In genomic region chr15:58146734-58147133, GRCh38 we compare ENCODE assay signal across 9 cellular contexts. TPM values are rescaled to one million over a fixed set of nuclear protein-coding genes. Genes with fewer than 3 reads are reported as not detected.
DNase-seq lines count a peak whose midpoint lies in the region; ATAC-seq and TF ChIP-seq lines count a peak whose summit lies in the region.
"Had no signal": no experiment of that assay in that cellular context is flagged by ENCODE, and none has a peak within 500 bp of the region (broad histone marks: within the 10 kb centered on the region; RNA-seq: fewer than 3 reads in every experiment).

No MANE protein-coding gene starts in this region.

- intact Hi-C loops in PC-3 (cut with micrococcal nuclease) = no loop called here

- DNase-seq in HCEC 1CT (peak; percentile 25), PC-3 (peak; percentile 60), foreskin fibroblast (peak; percentile 57 to 76), renal cortical epithelial cell (ENCODE audit: low read depth) (peak; percentile 98), NCI-H526 (lab: John Stamatoyannopoulos, UW) (no peak)
- no peak for DNase-seq in activated naive CD4-positive, alpha-beta T cell (lab: John Stamatoyannopoulos, UW)
- no peak for DNase-seq in activated CD8-positive, alpha-beta T cell treated with anti-CD3 and anti-CD28 coated beads, Interleukin-2, amount 10 ng/mL, durations not matched to agents 7 days and 5 days
- DNase-seq: colonic mucosa, HFFc6 had no signal

- no peaks in the 10 kb centered on the region for H3F3A ChIP-seq in PC-3 (ENCODE audit: low read length, unreplicated experiment)

- H4K20me1 ChIP-seq in PC-3 (ENCODE audit: low read length) = no peaks in the 10 kb centered on the region

- H3K4me1 ChIP-seq in PC-3 (ENCODE audit: insufficient read depth, low read length) = peaks cover 12% of the 10 kb centered on the region
- H3K4me1 ChIP-seq: colonic mucosa had no signal

- no peaks in the 10 kb centered on the region for H3K79me2 ChIP-seq in PC-3 (ENCODE audit: low read length)

- no peaks in the 10 kb centered on the region for H3K36me3 Mint-ChIP-seq in activated CD8-positive, alpha-beta T cell treated with anti-CD3 and anti-CD28 coated beads, Interleukin-2, amount 10 ng/mL, durations not matched to agents 7 days and 5 days (ENCODE audit: low read depth)

- no peak overlapping the region for H3K4me3 ChIP-seq in PC-3 (ENCODE audit: low read length)
- H3K4me3 ChIP-seq in foreskin fibroblast (ENCODE audit: low read depth in 1 of 2, low read length in 2 of 2) = no peak overlapping the region
- H3K4me3 ChIP-seq: colonic mucosa had no signal

- H3K9ac ChIP-seq in PC-3 (ENCODE audit: low read length) = no peak overlapping the region; the same call in 1 of the 2 replicates

- H3K27ac Mint-ChIP-seq in activated CD8-positive, alpha-beta T cell treated with anti-CD3 and anti-CD28 coated beads, Interleukin-2, amount 10 ng/mL, durations not matched to agents 7 days and 5 days = no peak overlapping the region
- H3K27ac Mint-ChIP-seq: HFFc6 had no signal

- H3K9me3 ChIP-seq in PC-3 (ENCODE audit: low read length) = no peaks in the 10 kb centered on the region
- H3K9me3 ChIP-seq: colonic mucosa had no signal

- no peak overlapping the region for H3K4me3 Mint-ChIP-seq in activated CD8-positive, alpha-beta T cell treated with anti-CD3 and anti-CD28 coated beads, Interleukin-2, amount 10 ng/mL, durations not matched to agents 7 days and 5 days
- H3K4me3 Mint-ChIP-seq: HFFc6 had no signal

- peak overlapping the region; percentile 28 for H3K27ac ChIP-seq in PC-3 (ENCODE audit: low read length)
- H3K27ac ChIP-seq: colonic mucosa had no signal

- BruUV-seq in PC-3 (replicated peaks; lab: Mats Ljungman, UMichigan) = no TSS peak

- TF ChIP-seq CTCF in PC-3 (conservative IDR thresholded peaks at IDR 0.05; ENCODE audit: low read depth, low read length) = no peak
- no peak for TF ChIP-seq CTCF in foreskin fibroblast (IDR thresholded peaks at IDR 0.05; ENCODE audit: low read depth, low read length)

- POLR2A ChIA-PET in PC-3 (lab: Charles Lee; ENCODE audit: unreplicated experiment) = no interaction called here
- POLR2A ChIA-PET in activated CD8-positive, alpha-beta T cell treated with anti-CD3 and anti-CD28 coated beads, Interleukin-2, amount 10 ng/mL, durations not matched to agents 7 days and 5 days (lab: Charles Lee) = no interaction called here

- peak overlapping the region; percentile 31; the same call in 1 of the 2 replicates for H3K4me2 ChIP-seq in PC-3 (ENCODE audit: low read length)

- peak; percentile 42 for ATAC-seq in PC-3
- no peak for ATAC-seq in activated CD8-positive, alpha-beta T cell treated with anti-CD3 and anti-CD28 coated beads, Interleukin-2, amount 10 ng/mL, durations not matched to agents 7 days and 5 days

- CTCF ChIA-PET in PC-3 (lab: Charles Lee) = no interaction called here
- CTCF ChIA-PET in activated CD8-positive, alpha-beta T cell treated with anti-CD3 and anti-CD28 coated beads, Interleukin-2, amount 10 ng/mL, durations not matched to agents 7 days and 5 days (lab: Charles Lee) = no interaction called here

- no peaks in the 10 kb centered on the region for H3K4me1 Mint-ChIP-seq in activated CD8-positive, alpha-beta T cell treated with anti-CD3 and anti-CD28 coated beads, Interleukin-2, amount 10 ng/mL, durations not matched to agents 7 days and 5 days (ENCODE audit: low read depth)

- H2AFZ ChIP-seq in PC-3 (ENCODE audit: low read length) = 0 out of 2 replicates have a peak overlapping the region, but pooled peaks have one; percentile 25

- peaks cover 14% of the 10 kb centered on the region for H3K27me3 Mint-ChIP-seq in activated CD8-positive, alpha-beta T cell treated with anti-CD3 and anti-CD28 coated beads, Interleukin-2, amount 10 ng/mL, durations not matched to agents 7 days and 5 days (ENCODE audit: low read depth)

- no peaks in the 10 kb centered on the region for H3K9me3 Mint-ChIP-seq in activated CD8-positive, alpha-beta T cell treated with anti-CD3 and anti-CD28 coated beads, Interleukin-2, amount 10 ng/mL, durations not matched to agents 7 days and 5 days (ENCODE audit: insufficient read depth)
- H3K9me3 Mint-ChIP-seq: HFFc6 had no signal

- H3K36me3 ChIP-seq in PC-3 (ENCODE audit: low read depth, low read length) = no peaks in the 10 kb centered on the region
- H3K36me3 ChIP-seq: colonic mucosa had no signal

- no peaks in the 10 kb centered on the region for H3K9me2 ChIP-seq in PC-3 (replicated peaks; ENCODE audit: low read length)

- H3K27me3 ChIP-seq in PC-3 (ENCODE audit: low read length) = no peaks in the 10 kb centered on the region
- H3K27me3 ChIP-seq: colonic mucosa had no signal

RNA-seq across cellular contexts. Expression of gene AQP9, which starts 8.6 kb away (rescaled TPM):
- 0.12 TPM in 1 of 2 replicates, not detected in the other for total RNA-seq in PC-3 (2014; rRNA removed)
- total RNA-seq in renal cortical epithelial cell = 0.35 and 0.40 TPM in 2 replicates
- not detected for total RNA-seq in activated CD8-positive, alpha-beta T cell treated with anti-CD3 and anti-CD28 coated beads, Interleukin-2, amount 10 ng/mL, durations not matched to agents 7 days and 5 days
- total RNA-seq: HFFc6 had no signal

Comparison
In these comparisons a context has a peak if more than half of its experiments do, and no peak if none do; other contexts are left out.
1. DNase-seq: peak in HCEC 1CT (single experiment), PC-3 (single experiment), foreskin fibroblast (2 of 2) and renal cortical epithelial cell (single experiment); none in activated naive CD4-positive, alpha-beta T cell (0 of 4), activated CD8-positive, alpha-beta T cell treated with anti-CD3 and anti-CD28 coated beads, Interleukin-2, amount 10 ng/mL, durations not matched to agents 7 days and 5 days (single experiment) and NCI-H526 (0 of 2).